15 cellular contexts compared by ENCODE assay signal in genomic region chr4:95092762-95093161, GRCh38.
DNase-seq lines count a peak whose midpoint lies in the region; ATAC-seq lines count a peak whose summit lies in the region.
"Had no signal": no experiment of that assay in that cellular context is flagged by ENCODE, and none has a peak within 500 bp of the region (broad histone marks: within the 10 kb centered on the region; RNA-seq: fewer than 3 reads in every experiment).

No MANE protein-coding gene starts in this region.

- in situ Hi-C loops in ACHN (cut with HindIII; ENCODE audit: low pct_ligation_motif_present, low pct_unique_long_range_greater_than_20kb, low sequenced_read_pairs), result no loop called here

- H3K27ac ChIP-seq in SJCRH30, result no peak overlapping the region
- H3K27ac ChIP-seq: Peyer's patch, stomach had no signal

- H3K4me1 ChIP-seq in SJCRH30 (peaks cover 33% of the 10 kb centered on the region), neuron (ENCODE audit: insufficient read depth, low read length) (peaks cover 45% of the 10 kb centered on the region)
- H3K4me1 ChIP-seq: Peyer's patch had no signal

- H3K9me3 ChIP-seq in SJCRH30 (replicated peaks) (no peaks in the 10 kb centered on the region), neuron (ENCODE audit: low read length) (no peaks in the 10 kb centered on the region)
- H3K9me3 ChIP-seq: mucosa of descending colon, Peyer's patch, stomach had no signal

- H3K36me3 ChIP-seq in SJCRH30 (no peaks in the 10 kb centered on the region), neuron (ENCODE audit: insufficient read depth, low read length) (no peaks in the 10 kb centered on the region)
- H3K36me3 ChIP-seq: Peyer's patch, stomach had no signal

- H3K27me3 ChIP-seq in SJCRH30 (no peaks in the 10 kb centered on the region), neuron (ENCODE audit: insufficient read depth, low read length) (no peaks in the 10 kb centered on the region)
- H3K27me3 ChIP-seq: Peyer's patch, stomach had no signal

- H2AFZ ChIP-seq in neuron (ENCODE audit: low read depth, low read length), result no peak overlapping the region

- peak; percentile 62 for DNase-seq in HT-29 (ENCODE audit: low spot score)
- DNase-seq in NCI-H2081 treated with DMSO at 0.1 percent for 48 hours (lab: John Stamatoyannopoulos, UW), result peak; percentile 30
- peak; percentile 38 to 82 for DNase-seq in SJCRH30
- DNase-seq in SW480 (ENCODE audit: low spot score), result no peak
- DNase-seq in ACHN, result no peak
- DNase-seq: activated CD4-positive, CD25-positive, alpha-beta regulatory T cell; activated gamma-delta T cell; C1 segment of cervical spinal cord; hypothalamus; mucosa of descending colon; NCI-H446 treated with DMSO at 0.1 percent for 48 hours; Peyer's patch; stomach had no signal

- ATAC-seq in GM18511 (IDR thresholded peaks at IDR 0.05; ENCODE audit: unreplicated experiment), result no peak
- ATAC-seq: mucosa of descending colon had no signal

- peak overlapping the region; percentile 3; the same call in 1 of the 2 replicates for H3K4me3 ChIP-seq in SJCRH30
- peak overlapping the region; percentile 21 for H3K4me3 ChIP-seq in neuron (ENCODE audit: low read length)
- H3K4me3 ChIP-seq: mucosa of descending colon, Peyer's patch, stomach had no signal

Comparison
In these comparisons a context has a peak if more than half of its experiments do, and no peak if none do; other contexts are left out.
1. DNase-seq: peak in HT-29 (single experiment), NCI-H2081 treated with DMSO at 0.1 percent for 48 hours (single experiment) and SJCRH30 (2 of 2); none in SW480 (single experiment) and ACHN (single experiment).